In genomic region chr2:54330226-54331094, GRCh38 we compare ENCODE assay signal across 8 cellular contexts.
DNase-seq lines count a peak whose midpoint lies in the region; ATAC-seq and TF ChIP-seq lines count a peak whose summit lies in the region.

No MANE protein-coding gene starts in this region.

- H3K27ac ChIP-seq in coronary artery: peak overlapping the region; percentile 87 to 98
- peak overlapping the region; percentile 98 for H3K27ac ChIP-seq in layer of hippocampus (ENCODE audit: low read depth, low read length)

- H3K27me3 ChIP-seq in layer of hippocampus (ENCODE audit: control insufficient read depth, insufficient read depth, low read length): no peaks in the 10 kb centered on the region

- peak overlapping the region; percentile 77 for H3K4me3 Mint-ChIP-seq in activated CD4-positive, alpha-beta T cell treated with anti-CD3 and anti-CD28 coated beads, Interleukin-2, amount 10 ng/mL, durations not matched to agents 7 days and 5 days

- CTCF ChIA-PET in activated CD4-positive, alpha-beta T cell treated with anti-CD3 and anti-CD28 coated beads, Interleukin-2, amount 10 ng/mL, durations not matched to agents 7 days and 5 days (lab: Charles Lee): no interaction called here

- no peaks in the 10 kb centered on the region for H3K9me3 Mint-ChIP-seq in activated CD4-positive, alpha-beta T cell treated with anti-CD3 and anti-CD28 coated beads, Interleukin-2, amount 10 ng/mL, durations not matched to agents 7 days and 5 days

- no peak for TF ChIP-seq CTCF in coronary artery (IDR thresholded peaks at IDR 0.05)

- POLR2A ChIA-PET in activated CD4-positive, alpha-beta T cell treated with anti-CD3 and anti-CD28 coated beads, Interleukin-2, amount 10 ng/mL, durations not matched to agents 7 days and 5 days (lab: Charles Lee): no interaction called here

- DNase-seq in Ammon's horn (ENCODE audit: low spot score) (peak; percentile 99), NCI-H524 (lab: John Stamatoyannopoulos, UW) (peak; percentile 97 to 99), coronary artery (ENCODE audit: low spot score) (peak; percentile 98)
- peak; percentile 91 for DNase-seq in activated CD4-positive, alpha-beta T cell treated with anti-CD3 and anti-CD28 coated beads, Interleukin-2, amount 10 ng/mL, durations not matched to agents 7 days and 5 days
- peak; percentile 66 to 73 for DNase-seq in stimulated activated CD4-positive, alpha-beta T cell treated with anti-CD3 and anti-CD28 coated beads, Interleukin-1b, Interleukin-23, amount 100 ng/mL, for 1 hour (ENCODE audit: low read depth in 2 of 2)

- H3K4me3 ChIP-seq in coronary artery: peak overlapping the region; percentile 84

- no peaks in the 10 kb centered on the region for H3K36me3 Mint-ChIP-seq in activated CD4-positive, alpha-beta T cell treated with anti-CD3 and anti-CD28 coated beads, Interleukin-2, amount 10 ng/mL, durations not matched to agents 7 days and 5 days (ENCODE audit: low read depth)

- ATAC-seq in GM19324 (IDR thresholded peaks at IDR 0.05; ENCODE audit: low FRiP score, unreplicated experiment): peak; percentile 93
- peak; percentile 97 for ATAC-seq in HG03457 (IDR thresholded peaks at IDR 0.05; ENCODE audit: unreplicated experiment)

- peaks cover 16% of the 10 kb centered on the region for H3K27me3 Mint-ChIP-seq in activated CD4-positive, alpha-beta T cell treated with anti-CD3 and anti-CD28 coated beads, Interleukin-2, amount 10 ng/mL, durations not matched to agents 7 days and 5 days

- H3K27ac Mint-ChIP-seq in activated CD4-positive, alpha-beta T cell treated with anti-CD3 and anti-CD28 coated beads, Interleukin-2, amount 10 ng/mL, durations not matched to agents 7 days and 5 days: peak overlapping the region; percentile 78

- H3K4me1 Mint-ChIP-seq in activated CD4-positive, alpha-beta T cell treated with anti-CD3 and anti-CD28 coated beads, Interleukin-2, amount 10 ng/mL, durations not matched to agents 7 days and 5 days: peaks cover 17% of the 10 kb centered on the region

Comparison
In these comparisons a context has a peak if more than half of its experiments do, and no peak if none do; other contexts are left out.
1. Peak in every context shown above with its lines: DNase-seq, ATAC-seq, H3K4me3 ChIP-seq and H3K27ac ChIP-seq.